38 cellular contexts compared by ENCODE assay signal in genomic region chr5:123830575-123830974, GRCh38.
"Had no signal": no experiment of that assay in that cellular context is flagged by ENCODE, and none has a peak within 500 bp of the region (broad histone marks: within the 10 kb centered on the region; RNA-seq: fewer than 3 reads in every experiment).

No MANE protein-coding gene starts in this region.

- H3K27ac Mint-ChIP-seq: activated naive CD4-positive, alpha-beta T cell treated with anti-CD3 and anti-CD28 coated beads for 36 hours; activated naive CD4-positive, alpha-beta T cell treated with anti-CD3 and anti-CD28 coated beads, Interleukin-2, amount 10 ng/mL, durations not matched to agents 7 days and 5 days; activated naive CD4-positive, alpha-beta T cell treated with anti-CD3 and anti-CD28 coated beads, Interleukin-2, amount 50 U/mL, for 24 hours; activated naive CD4-positive, alpha-beta T cell treated with anti-CD3 and anti-CD28 coated beads, Interleukin-2, amount 50 U/mL, for 72 hours; activated naive CD8-positive, alpha-beta T cell; activated naive CD8-positive, alpha-beta T cell treated with anti-CD3 and anti-CD28 coated beads for 36 hours; activated naive CD8-positive, alpha-beta T cell treated with anti-CD3 and anti-CD28 coated beads, Interleukin-2, amount 10 ng/mL, durations not matched to agents 7 days and 5 days; activated naive CD8-positive, alpha-beta T cell treated with anti-CD3 and anti-CD28 coated beads, Interleukin-2, amount 50 U/mL, for 24 hours; activated T-cell treated with anti-CD3 and anti-CD28 coated beads, Interleukin-2, amount 50 U/mL, for 24 hours; activated T-cell treated with anti-CD3 and anti-CD28 coated beads, Interleukin-2, amount 50 U/mL, for 72 hours; activated T-helper 1 cell treated with anti-CD3 and anti-CD28 coated beads, Interleukin-12 subunit alpha, Interleukin-12 subunit beta, Interleukin-2, Interleukin-4 antibody, amounts not matched to agents 30 ng/mL and 10 ng/mL and 1 ng/mL, durations not matched to agents 14 hours and 24 hours and 36 hours; activated T-helper 17 cell treated with anti-CD3 and anti-CD28 coated beads, Interleukin-2, amount 50 U/mL, for 72 hours; activated T-helper 2 cell treated with anti-CD3 and anti-CD28 coated beads, Interferon-gamma antibody, Interleukin-2, Interleukin-4, amounts not matched to agents 10 μg/mL and 5 μg/mL and 100 μg/mL, durations not matched to agents 14 hours and 24 hours and 36 hours; brain had no signal

- H3K4me1 ChIP-seq: adrenal gland, ascending aorta, body of pancreas, breast epithelium had no signal

- H3K27me3 Mint-ChIP-seq: activated naive CD4-positive, alpha-beta T cell treated with anti-CD3 and anti-CD28 coated beads, Interleukin-2, amount 10 ng/mL, durations not matched to agents 7 days and 5 days; activated naive CD4-positive, alpha-beta T cell treated with anti-CD3 and anti-CD28 coated beads, Interleukin-2, amount 50 U/mL, for 24 hours; activated naive CD8-positive, alpha-beta T cell; activated naive CD8-positive, alpha-beta T cell treated with anti-CD3 and anti-CD28 coated beads for 36 hours; activated naive CD8-positive, alpha-beta T cell treated with anti-CD3 and anti-CD28 coated beads, Interleukin-2, amount 10 ng/mL, durations not matched to agents 7 days and 5 days; activated naive CD8-positive, alpha-beta T cell treated with anti-CD3 and anti-CD28 coated beads, Interleukin-2, amount 50 U/mL, for 24 hours; activated T-cell treated with anti-CD3 and anti-CD28 coated beads, Interleukin-2, amount 50 U/mL, for 24 hours; activated T-helper 17 cell treated with anti-CD3 and anti-CD28 coated beads, Interleukin-2, amount 50 U/mL, for 72 hours; brain; central memory CD8-positive, alpha-beta T cell had no signal

- H3K36me3 ChIP-seq: adrenal gland, ascending aorta, brain microvascular endothelial cell, breast epithelium, cardiac muscle cell had no signal

- H3K4me3 ChIP-seq: adrenal gland, ascending aorta, body of pancreas, breast epithelium, cardiac muscle cell had no signal

- H3K36me3 Mint-ChIP-seq: activated naive CD4-positive, alpha-beta T cell treated with anti-CD3 and anti-CD28 coated beads, Interleukin-2, amount 10 ng/mL, durations not matched to agents 7 days and 5 days; activated naive CD4-positive, alpha-beta T cell treated with anti-CD3 and anti-CD28 coated beads, Interleukin-2, amount 50 U/mL, for 24 hours; activated naive CD4-positive, alpha-beta T cell treated with anti-CD3 and anti-CD28 coated beads, Interleukin-2, amount 50 U/mL, for 72 hours; activated naive CD8-positive, alpha-beta T cell; activated naive CD8-positive, alpha-beta T cell treated with anti-CD3 and anti-CD28 coated beads for 36 hours; activated naive CD8-positive, alpha-beta T cell treated with anti-CD3 and anti-CD28 coated beads, Interleukin-2, amount 10 ng/mL, durations not matched to agents 7 days and 5 days had no signal

- H3K27me3 ChIP-seq: adrenal gland, ascending aorta, body of pancreas, brain microvascular endothelial cell, breast epithelium, cardiac muscle cell had no signal

- H3K4me3 Mint-ChIP-seq: activated naive CD4-positive, alpha-beta T cell treated with anti-CD3 and anti-CD28 coated beads for 36 hours; activated naive CD4-positive, alpha-beta T cell treated with anti-CD3 and anti-CD28 coated beads, Interleukin-2, amount 10 ng/mL, durations not matched to agents 7 days and 5 days; activated naive CD4-positive, alpha-beta T cell treated with anti-CD3 and anti-CD28 coated beads, Interleukin-2, amount 50 U/mL, for 24 hours; activated naive CD8-positive, alpha-beta T cell; activated naive CD8-positive, alpha-beta T cell treated with anti-CD3 and anti-CD28 coated beads for 36 hours; activated naive CD8-positive, alpha-beta T cell treated with anti-CD3 and anti-CD28 coated beads, Interleukin-2, amount 10 ng/mL, durations not matched to agents 7 days and 5 days; activated naive CD8-positive, alpha-beta T cell treated with anti-CD3 and anti-CD28 coated beads, Interleukin-2, amount 50 U/mL, for 24 hours; activated T-cell treated with anti-CD3 and anti-CD28 coated beads, Interleukin-2, amount 50 U/mL, for 24 hours; activated T-cell treated with anti-CD3 and anti-CD28 coated beads, Interleukin-2, amount 50 U/mL, for 4 hours; activated T-cell treated with anti-CD3 and anti-CD28 coated beads, Interleukin-2, amount 50 U/mL, for 72 hours; activated T-helper 1 cell treated with anti-CD3 and anti-CD28 coated beads, Interleukin-12 subunit alpha, Interleukin-12 subunit beta, Interleukin-2, Interleukin-4 antibody, amounts not matched to agents 30 ng/mL and 10 ng/mL and 1 ng/mL, durations not matched to agents 14 hours and 24 hours and 36 hours; activated T-helper 17 cell treated with anti-CD3 and anti-CD28 coated beads, Interleukin-2, amount 50 U/mL, for 72 hours; brain; central memory CD8-positive, alpha-beta T cell had no signal

- H3K9me3 Mint-ChIP-seq: activated naive CD8-positive, alpha-beta T cell treated with anti-CD3 and anti-CD28 coated beads for 36 hours; activated T-helper 1 cell treated with anti-CD3 and anti-CD28 coated beads, Interleukin-12 subunit alpha, Interleukin-12 subunit beta, Interleukin-2, Interleukin-4 antibody, amounts not matched to agents 30 ng/mL and 10 ng/mL and 1 ng/mL, durations not matched to agents 14 hours and 24 hours and 36 hours; activated T-helper 2 cell treated with anti-CD3 and anti-CD28 coated beads, Interferon-gamma antibody, Interleukin-2, Interleukin-4, amounts not matched to agents 10 μg/mL and 5 μg/mL and 100 μg/mL, durations not matched to agents 14 hours and 24 hours and 36 hours had no signal

- H3K4me1 Mint-ChIP-seq: activated naive CD4-positive, alpha-beta T cell treated with anti-CD3 and anti-CD28 coated beads, Interleukin-2, amount 10 ng/mL, durations not matched to agents 7 days and 5 days; activated naive CD4-positive, alpha-beta T cell treated with anti-CD3 and anti-CD28 coated beads, Interleukin-2, amount 50 U/mL, for 24 hours; activated naive CD8-positive, alpha-beta T cell treated with anti-CD3 and anti-CD28 coated beads for 36 hours; activated naive CD8-positive, alpha-beta T cell treated with anti-CD3 and anti-CD28 coated beads, Interleukin-2, amount 10 ng/mL, durations not matched to agents 7 days and 5 days; activated naive CD8-positive, alpha-beta T cell treated with anti-CD3 and anti-CD28 coated beads, Interleukin-2, amount 50 U/mL, for 24 hours; activated T-helper 17 cell treated with anti-CD3 and anti-CD28 coated beads, Interleukin-2, amount 50 U/mL, for 72 hours; central memory CD8-positive, alpha-beta T cell had no signal

- H3K9me3 ChIP-seq: adrenal gland, body of pancreas had no signal

- DNase-seq: activated effector memory CD4-positive, alpha-beta T cell treated with anti-CD3 and anti-CD28 coated beads, Interleukin-2, amount 50 U/mL, for 16 hours; activated effector memory CD4-positive, alpha-beta T cell treated with Interleukin-2 at 50 U/mL for 16 hours; activated gamma-delta T cell; activated gamma-delta T cell treated with Interleukin-2 at 50 U/mL for 16 hours; activated naive CD4-positive, alpha-beta T cell; activated naive CD4-positive, alpha-beta T cell treated with anti-CD3 and anti-CD28 coated beads for 36 hours; activated naive CD4-positive, alpha-beta T cell treated with anti-CD3 and anti-CD28 coated beads, Interleukin-2, amount 10 ng/mL, durations not matched to agents 7 days and 5 days; activated naive CD4-positive, alpha-beta T cell treated with anti-CD3 and anti-CD28 coated beads, Interleukin-2, amount 50 U/mL, for 16 hours; activated naive CD4-positive, alpha-beta T cell treated with Interleukin-2 at 50 U/mL for 16 hours; activated naive CD8-positive, alpha-beta T cell treated with anti-CD3 and anti-CD28 coated beads for 36 hours; activated naive CD8-positive, alpha-beta T cell treated with anti-CD3 and anti-CD28 coated beads, Interleukin-2, amount 10 ng/mL, durations not matched to agents 7 days and 5 days; activated naive CD8-positive, alpha-beta T cell treated with anti-CD3 and anti-CD28 coated beads, Interleukin-2, amount 50 U/mL, for 24 hours; activated T-cell treated with anti-CD3 and anti-CD28 coated beads, Interleukin-2, amount 50 U/mL, for 1 hour; activated T-cell treated with anti-CD3 and anti-CD28 coated beads, Interleukin-2, amount 50 U/mL, for 24 hours; activated T-cell treated with anti-CD3 and anti-CD28 coated beads, Interleukin-2, amount 50 U/mL, for 4 hours; activated T-cell treated with anti-CD3 and anti-CD28 coated beads, Interleukin-2, amount 50 U/mL, for 48 hours; activated T-cell treated with anti-CD3 and anti-CD28 coated beads, Interleukin-2, amount 50 U/mL, for 72 hours; adrenal gland; amniotic stem cell; amygdala; anterior cingulate cortex; aorta; body of pancreas; brain microvascular endothelial cell; caudate nucleus; central memory CD4-positive, alpha-beta T cell; cerebellar nuclear complex had no signal

- H3K27ac ChIP-seq: adrenal gland, ascending aorta, body of pancreas, brain microvascular endothelial cell, breast epithelium, cardiac muscle cell had no signal
